ENCODE assay signal across 1 cellular context in genomic region chr17:80113033-80113484, GRCh38.
TF ChIP-seq lines count a peak whose summit lies in the region.

No MANE protein-coding gene starts in this region.

TF ChIP-seq in H1, 55 proteins besides CTCF, POLR2A, EP300 and RAD21:
- 0 out of 2 replicates have a peak, but pooled peaks have one; percentile 29 for TF ChIP-seq GABPA (IDR thresholded peaks at IDR 0.05; ENCODE audit: borderline replicate concordance, insufficient read depth, low read length)
- TF ChIP-seq CTBP2 (IDR thresholded peaks at IDR 0.05; ENCODE audit: borderline replicate concordance, insufficient read depth, insufficient read length, low read length), result no peak
- no peak for TF ChIP-seq CHD7 (IDR thresholded peaks at IDR 0.05; ENCODE audit: insufficient replicate concordance, low read length)
- 0 out of 2 replicates have a peak, but pooled peaks have one; percentile 7 for TF ChIP-seq EGR1 (IDR thresholded peaks at IDR 0.05; ENCODE audit: borderline replicate concordance, low read depth, low read length)
- TF ChIP-seq MAX (IDR thresholded peaks at IDR 0.05), result peak; percentile 42; the same call in 1 of the 2 replicates
- TF ChIP-seq ATF3 (IDR thresholded peaks at IDR 0.05; ENCODE audit: insufficient read depth, low read depth, low read length), result no peak
- no peak for TF ChIP-seq NRF1 (IDR thresholded peaks at IDR 0.05; ENCODE audit: low read depth, low read length)
- no peak for TF ChIP-seq BACH1 (IDR thresholded peaks at IDR 0.05; ENCODE audit: low read length)
